ENCODE assay signal across 11 cellular contexts in genomic region chr16:27368358-27368722, GRCh38. TPM values are rescaled to one million over a fixed set of nuclear protein-coding genes. Genes with fewer than 3 reads are reported as not detected.
DNase-seq lines count a peak whose midpoint lies in the region; ATAC-seq, FAIRE-seq and TF ChIP-seq lines count a peak whose summit lies in the region.
"Had no signal": no experiment of that assay in that cellular context is flagged by ENCODE, and none has a peak within 500 bp of the region (broad histone marks: within the 10 kb centered on the region; RNA-seq: fewer than 3 reads in every experiment).

No MANE protein-coding gene starts in this region.

- no peak overlapping the region for H3K9ac ChIP-seq in HepG2 (ENCODE audit: insufficient read depth, low read depth, low read length)

- intact Hi-C loops in HepG2 (cut with micrococcal nuclease; ENCODE audit: unreplicated experiment) (loop anchor here (1.0 to 5.0 kb wide), 3 partner anchors 56 to 189 kb away; partner anchors contain the start of gene IL4R), right lobe of liver (cut with DNase I) (loop anchor here (5.0 to 10.0 kb wide), 2 partner anchors 54 to 136 kb away; partner anchors contain the start of gene IL4R (in 1 of the 2))

- H3K79me2 ChIP-seq in HepG2 (ENCODE audit: insufficient read depth, low read length) = no peaks in the 10 kb centered on the region

- no peak for TF ChIP-seq POLR2A in HepG2 (IDR thresholded peaks at IDR 0.05; ENCODE audit: insufficient read depth in 1 of 2, low read depth in 2 of 2, low read length in 2 of 2)
- TF ChIP-seq POLR2A in right lobe of liver (IDR thresholded peaks at IDR 0.05) = no peak
- TF ChIP-seq POLR2A in upper lobe of left lung (IDR thresholded peaks at IDR 0.05) = no peak

- ATAC-seq in HepG2 (no peak), right lobe of liver (no peak), T-helper 17 cell (no peak), upper lobe of left lung (ENCODE audit: low FRiP score in 2 of 2) (no peak), GM21447 (IDR thresholded peaks at IDR 0.05; ENCODE audit: unreplicated experiment) (no peak), HG03342 (IDR thresholded peaks at IDR 0.05; ENCODE audit: unreplicated experiment) (no peak)
- no peak for ATAC-seq in effector memory CD8-positive, alpha-beta T cell (replicated peaks)

- peak overlapping the region; percentile 84 for H3K4me3 Mint-ChIP-seq in T-helper 17 cell
- peak overlapping the region; percentile 66 to 70 for H3K4me3 Mint-ChIP-seq in effector memory CD8-positive, alpha-beta T cell
- H3K4me3 Mint-ChIP-seq: brain, endodermal cell had no signal

- H3K4me3 ChIP-seq in HepG2 (replicated peaks in 1 of 3; ENCODE audit: insufficient read depth in 1 of 3, low read depth in 2 of 3, low read length in 3 of 3) (no peak overlapping the region; a peak in 1 of 6 replicates), right lobe of liver (no peak overlapping the region), upper lobe of left lung (peak overlapping the region in 2 of 4 donors; percentile 28 to 38)

- TF ChIP-seq CTCF in HepG2 (CRISPR knock-in tag; IDR thresholded peaks at IDR 0.05) (no peak), right lobe of liver (IDR thresholded peaks at IDR 0.05) (peak in 1 of 4 donors; percentile 2), upper lobe of left lung (IDR thresholded peaks at IDR 0.05) (peak in 1 of 6 experiments; percentile 6)

- H3K4me1 ChIP-seq in HepG2 (ENCODE audit: insufficient read depth, low read length) (peaks cover 61% of the 10 kb centered on the region), right lobe of liver (peaks cover 0 to 32% (median 19%) of the 10 kb centered on the region in 4 donors), upper lobe of left lung (peaks cover 23 to 48% (median 28%) of the 10 kb centered on the region in 4 donors)

- FAIRE-seq in HepG2 (lab: Jason Lieb, UNC) = no peak

- H3K27me3 Mint-ChIP-seq in T-helper 17 cell = no peaks in the 10 kb centered on the region
- no peaks in the 10 kb centered on the region for H3K27me3 Mint-ChIP-seq in effector memory CD8-positive, alpha-beta T cell

- peak overlapping the region; percentile 95 for H3K27ac Mint-ChIP-seq in T-helper 17 cell
- H3K27ac Mint-ChIP-seq in effector memory CD8-positive, alpha-beta T cell = peak overlapping the region; percentile 98
- H3K27ac Mint-ChIP-seq: brain, endodermal cell had no signal

- H3K27ac ChIP-seq in HepG2 (ENCODE audit: extremely low read length, insufficient read depth, low read length) (no peak overlapping the region), right lobe of liver (no peak overlapping the region), upper lobe of left lung (peak overlapping the region in 3 of 4 donors; percentile 66 to 85 (median 83))

- no peak overlapping the region for H2AFZ ChIP-seq in HepG2 (ENCODE audit: low read length)

- H3K36me3 ChIP-seq in HepG2 (replicated peaks in 1 of 2; ENCODE audit: control insufficient read depth in 1 of 2, insufficient read depth in 2 of 2, low read length in 2 of 2) (peaks cover 0 to 2% of the 10 kb centered on the region in 2 experiments; a peak in 1 of 5 replicates), right lobe of liver (peaks cover 0 to 1% (median 0%) of the 10 kb centered on the region in 4 donors), upper lobe of left lung (peaks cover under 1 to 16% (median 8%) of the 10 kb centered on the region in 4 donors)

- peaks cover 26% of the 10 kb centered on the region for H3K4me1 Mint-ChIP-seq in T-helper 17 cell
- peaks cover 15 to 25% of the 10 kb centered on the region in 2 donors for H3K4me1 Mint-ChIP-seq in effector memory CD8-positive, alpha-beta T cell (ENCODE audit: low read depth in 2 of 2)
- H3K4me1 Mint-ChIP-seq: brain had no signal

- WGBS in HepG2 (ENCODE audit: low lambda C conversion rate) = 31% methylated on average over 9 of the region's 9 CpGs
- 45% methylated on average over 9 of the region's 9 CpGs for WGBS in right lobe of liver (ENCODE audit: insufficient coverage, low coverage, low lambda C conversion rate, missing lambda C conversion rate)
- WGBS in upper lobe of left lung, 2 donors = 60 to 63% methylated on average over 8 to 9 of the region's 9 CpGs

- TF ChIP-seq EP300 in HepG2 (IDR thresholded peaks at IDR 0.05; ENCODE audit: low read depth in 2 of 2, low read length in 2 of 2) = no peak
- no peak for TF ChIP-seq EP300 in HepG2 (CRISPR knock-in tag; IDR thresholded peaks at IDR 0.05; ENCODE audit: borderline replicate concordance)
- TF ChIP-seq EP300 in upper lobe of left lung (IDR thresholded peaks at IDR 0.05) = no peak

- no peak for TF ChIP-seq RAD21 in HepG2 (CRISPR knock-in tag; IDR thresholded peaks at IDR 0.05)

- in situ Hi-C loops in HepG2 (cut with HindIII; ENCODE audit: extremely low pct_ligation_motif_present, low pct_unique_long_range_greater_than_20kb) = loop anchor here (5.0 kb wide), 2 partner anchors 136 to 191 kb away; no protein-coding TSS in a partner anchor

- POLR2A ChIA-PET in HepG2 (lab: Yijun Ruan, JAX) = interaction anchor here (1.4 kb wide), 2 partner anchors 164 to 189 kb away, joined by 4 to 5 read pairs; no protein-coding TSS in a partner anchor

- no peaks in the 10 kb centered on the region for H3K9me3 Mint-ChIP-seq in effector memory CD8-positive, alpha-beta T cell
- H3K9me3 Mint-ChIP-seq: endodermal cell had no signal

- H3K9me3 ChIP-seq in HepG2 (ENCODE audit: low read length) (no peaks in the 10 kb centered on the region), right lobe of liver (no peaks in the 10 kb centered on the region), T-helper 17 cell (ENCODE audit: control insufficient read depth, low read length, poor library complexity, severe bottlenecking) (no peaks in the 10 kb centered on the region), upper lobe of left lung (no peaks in the 10 kb centered on the region)

- CTCF ChIA-PET in HepG2 (lab: Yijun Ruan, JAX; ENCODE audit: low intra/inter-chr PET ratio, low total read pairs) = interaction anchor here (1.1 to 2.6 kb wide), 5 partner anchors 22 to 216 kb away, joined by 3 to 29 read pairs (median 7); no protein-coding TSS in a partner anchor

- no peak for DNase-seq in HepG2 (ENCODE audit: low spot score)
- DNase-seq in right lobe of liver = no peak
- no peak for DNase-seq in T-helper 17 cell
- no peak for DNase-seq in effector memory CD8-positive, alpha-beta T cell
- DNase-seq in upper lobe of left lung = no peak
- no peak for DNase-seq in NCI-H1105 (lab: John Stamatoyannopoulos, UW)

- H3K36me3 Mint-ChIP-seq in T-helper 17 cell (ENCODE audit: low read depth) = no peaks in the 10 kb centered on the region
- H3K36me3 Mint-ChIP-seq in effector memory CD8-positive, alpha-beta T cell (ENCODE audit: insufficient read depth) = peaks cover 19% of the 10 kb centered on the region
- H3K36me3 Mint-ChIP-seq: brain had no signal

- peak overlapping the region; percentile 79 for H3K4me2 ChIP-seq in HepG2 (ENCODE audit: low read depth, low read length)

- no TSS peak for BruUV-seq in HepG2 (replicated peaks; lab: Mats Ljungman, UMichigan)

- H3K27me3 ChIP-seq in HepG2 (ENCODE audit: control insufficient read depth in 1 of 2, insufficient read depth in 2 of 2, low read length in 2 of 2) = no peaks in the 10 kb centered on the region
- H3K27me3 ChIP-seq in right lobe of liver = no peaks in the 10 kb centered on the region
- no peaks in the 10 kb centered on the region for H3K27me3 ChIP-seq in upper lobe of left lung
- H3K27me3 ChIP-seq: foreskin keratinocyte had no signal

- peaks cover 9% of the 10 kb centered on the region; the same call in 1 of the 2 replicates for H4K20me1 ChIP-seq in HepG2 (ENCODE audit: insufficient read depth, low read length)

RNA-seq across cellular contexts. Expression of gene IL21R, which starts 33.6 kb away (rescaled TPM):
- total RNA-seq in HepG2 (2016; rRNA removed; fragmentation: Illumina TruSeq; extraction: Trizol) (0.17 and 0.64 TPM in 2 replicates), right lobe of liver (1 to 10 TPM in 1 of 6 experiments, under 1 TPM in 5; 0.09 to 1.3 (median 0.31) TPM), T-helper 17 cell (10 to 100 TPM; 17.6 to 26.4 TPM), upper lobe of left lung (10 to 100 TPM in 1 of 6 donors, 1 to 10 TPM in 5; 2.0 to 10.1 (median 3.6) TPM)
- not detected in 2 replicates for total RNA-seq in HepG2 (2016; cell fraction: cytosol; rRNA removed; fragmentation: Illumina TruSeq; extraction: Trizol; ENCODE audit: low read depth)
- 0.22 and 0.43 TPM in 2 replicates for total RNA-seq in HepG2 (2016; cell fraction: insoluble cytoplasmic fraction; rRNA removed; fragmentation: Illumina TruSeq; extraction: Trizol)
- total RNA-seq in HepG2 (2016; cell fraction: membrane; rRNA removed; fragmentation: Illumina TruSeq; extraction: Trizol) = 0.22 and 0.45 TPM in 2 replicates
- total RNA-seq in HepG2 (2016; cell fraction: nucleus; rRNA removed; fragmentation: Illumina TruSeq; extraction: Trizol) = 0.28 and 0.40 TPM in 2 replicates
- polyA plus RNA-seq in HepG2 (2011; rRNA removed) = 0.49 and 1.6 TPM in 2 replicates
- polyA plus RNA-seq in HepG2 (2011; cell fraction: cytosol; rRNA removed) = 0.62 and 1.4 TPM in 2 replicates
- polyA plus RNA-seq in HepG2 (2011; cell fraction: nucleus; rRNA removed) = 0.34 and 1.6 TPM in 2 replicates
- polyA plus RNA-seq in HepG2 (2012) = 1.1 and 2.8 TPM in 2 replicates
- 0.07 and 0.09 TPM in 2 replicates for polyA plus RNA-seq in HepG2 (2016; cell fraction: cytosol; fragmentation: Illumina TruSeq; extraction: Trizol; ENCODE audit: low read depth)
- 0.14 and 0.21 TPM in 2 replicates for polyA plus RNA-seq in HepG2 (2016; cell fraction: insoluble cytoplasmic fraction; fragmentation: Illumina TruSeq; extraction: Trizol; ENCODE audit: low read depth)
- polyA plus RNA-seq in HepG2 (2016; cell fraction: membrane; fragmentation: Illumina TruSeq; extraction: Trizol; ENCODE audit: low read depth) = 0.06 and 0.12 TPM in 2 replicates
- polyA plus RNA-seq in HepG2 (2016; cell fraction: nucleus; fragmentation: Illumina TruSeq; extraction: Trizol; ENCODE audit: insufficient read depth, low read depth) = 0.35 and 0.56 TPM in 2 replicates
- 0.56 and 3.1 TPM in 2 replicates for polyA minus RNA-seq in HepG2 (2011; rRNA and poly(A)+ RNA removed; ENCODE audit: low replicate concordance)
- polyA minus RNA-seq in HepG2 (2011; cell fraction: cytosol; rRNA and poly(A)+ RNA removed) = 0.88 and 1.1 TPM in 2 replicates
- 0.26 and 0.87 TPM in 2 replicates for polyA minus RNA-seq in HepG2 (2011; cell fraction: nucleus; rRNA and poly(A)+ RNA removed)

RNA-seq across cellular contexts. Expression of gene IL4R, which starts 54.6 kb away (rescaled TPM):
- total RNA-seq in HepG2 (2016; rRNA removed; fragmentation: Illumina TruSeq; extraction: Trizol) (7.6 and 15.9 TPM in 2 replicates), right lobe of liver (100 to 1,000 TPM in 1 of 6 experiments, 10 to 100 TPM in 5; 38.8 to 147 (median 46.9) TPM), T-helper 17 cell (100 to 1,000 TPM; 156 to 173 TPM), upper lobe of left lung (100 to 1,000 TPM in 5 of 6 donors, 10 to 100 TPM in 1; 87.0 to 202 (median 153) TPM)
- 8.0 and 9.2 TPM in 2 replicates for total RNA-seq in HepG2 (2016; cell fraction: cytosol; rRNA removed; fragmentation: Illumina TruSeq; extraction: Trizol; ENCODE audit: low read depth)
- 6.9 and 15.8 TPM in 2 replicates for total RNA-seq in HepG2 (2016; cell fraction: insoluble cytoplasmic fraction; rRNA removed; fragmentation: Illumina TruSeq; extraction: Trizol)
- 9.4 and 9.6 TPM in 2 replicates for total RNA-seq in HepG2 (2016; cell fraction: membrane; rRNA removed; fragmentation: Illumina TruSeq; extraction: Trizol)
- total RNA-seq in HepG2 (2016; cell fraction: nucleus; rRNA removed; fragmentation: Illumina TruSeq; extraction: Trizol) = 16.4 and 21.4 TPM in 2 replicates
- 49.6 and 60.7 TPM in 2 replicates for polyA plus RNA-seq in HepG2 (2011; rRNA removed)
- 30.7 and 32.4 TPM in 2 replicates for polyA plus RNA-seq in HepG2 (2011; cell fraction: cytosol; rRNA removed)
- 61.1 and 65.1 TPM in 2 replicates for polyA plus RNA-seq in HepG2 (2011; cell fraction: nucleus; rRNA removed)
- polyA plus RNA-seq in HepG2 (2012) = 13.9 and 22.1 TPM in 2 replicates
- 1.4 and 1.8 TPM in 2 replicates for polyA plus RNA-seq in HepG2 (2016; cell fraction: cytosol; fragmentation: Illumina TruSeq; extraction: Trizol; ENCODE audit: low read depth)
- 6.0 and 8.1 TPM in 2 replicates for polyA plus RNA-seq in HepG2 (2016; cell fraction: insoluble cytoplasmic fraction; fragmentation: Illumina TruSeq; extraction: Trizol; ENCODE audit: low read depth)
- 3.4 and 3.5 TPM in 2 replicates for polyA plus RNA-seq in HepG2 (2016; cell fraction: membrane; fragmentation: Illumina TruSeq; extraction: Trizol; ENCODE audit: low read depth)
- 38.0 and 39.0 TPM in 2 replicates for polyA plus RNA-seq in HepG2 (2016; cell fraction: nucleus; fragmentation: Illumina TruSeq; extraction: Trizol; ENCODE audit: insufficient read depth, low read depth)
- 54.4 and 98.2 TPM in 2 replicates for polyA minus RNA-seq in HepG2 (2011; rRNA and poly(A)+ RNA removed; ENCODE audit: low replicate concordance)
- polyA minus RNA-seq in HepG2 (2011; cell fraction: cytosol; rRNA and poly(A)+ RNA removed) = 19.2 and 23.0 TPM in 2 replicates
- 30.3 and 37.8 TPM in 2 replicates for polyA minus RNA-seq in HepG2 (2011; cell fraction: nucleus; rRNA and poly(A)+ RNA removed)

Comparison
In these comparisons a context has a peak if more than half of its experiments do, and no peak if none do; other contexts are left out.
1. H3K27ac ChIP-seq: peak in upper lobe of left lung (3 of 4); none in HepG2 (single experiment) and right lobe of liver (0 of 3).